Comparison of ENCODE assay signal across 8 cellular contexts in the genomic region with DNA sequence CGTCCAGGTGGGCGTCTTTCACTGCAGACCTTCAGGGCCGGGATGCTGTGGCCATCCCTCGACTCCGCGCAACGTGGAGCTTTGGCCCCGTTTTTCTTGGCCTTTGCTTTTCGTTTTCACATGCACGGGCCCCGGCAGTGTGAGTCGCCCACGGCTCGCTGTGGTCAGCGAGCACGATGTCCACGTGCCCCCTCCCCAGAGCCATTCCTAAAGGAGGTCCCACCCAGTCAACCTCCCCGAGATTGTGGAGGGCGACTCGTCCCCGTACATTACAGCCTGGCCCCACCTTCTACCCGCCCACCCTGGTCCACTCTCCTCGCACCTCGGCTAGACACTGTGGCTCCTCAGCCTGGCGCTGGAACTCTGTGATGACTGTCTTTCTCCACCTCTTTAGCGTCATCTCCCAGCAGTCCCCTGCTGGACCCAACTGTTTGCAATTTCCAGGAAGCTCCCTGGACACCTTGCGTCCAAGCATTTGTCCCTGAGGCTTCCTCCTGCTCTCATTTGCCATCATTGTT. TPM values are rescaled to one million over a fixed set of nuclear protein-coding genes. Genes with fewer than 3 reads are reported as not detected.
A peak's percentile ranks its signal among the peaks of the same experiment; 100 is the strongest.
DNase-seq lines count a peak whose midpoint lies in the region; ATAC-seq, FAIRE-seq and TF ChIP-seq lines count a peak whose summit lies in the region.

No MANE protein-coding gene starts in this region.

- SMC1A ChIA-PET in GM12878 (lab: Charles Lee; ENCODE audit: uncharacterized antibody, unreplicated experiment): interaction anchor here (1.5 kb wide), 1 partner anchor 11 kb away, joined by 4 read pairs; no protein-coding TSS in a partner anchor

- DNase-seq in EL (peak; percentile 12), GM12878 (ENCODE audit: low read depth, low spot score) (no peak), keratinocyte (ENCODE audit: low read depth, low spot score) (no peak), GF-D8 (lab: John Stamatoyannopoulos, UW) (no peak)

- dilution Hi-C loops in keratinocyte (cut with MboI; ENCODE audit: extremely low pct_ligation_motif_present, low sequenced_read_pairs): no loop called here

- H3K36me3 ChIP-seq in KMS-11 (ENCODE audit: insufficient read depth) (peaks cover 5% of the 10 kb centered on the region; the same call in 1 of the 2 replicates), GM12878 (ENCODE audit: control insufficient read depth in 2 of 2, insufficient read depth in 2 of 2, low read length in 1 of 2) (peaks cover 5 to 7% of the 10 kb centered on the region in 2 experiments), keratinocyte (ENCODE audit: control insufficient read depth in 2 of 2, extremely low read depth in 1 of 2, insufficient read depth in 2 of 2, low read length in 2 of 2) (peaks cover 7 to 15% of the 10 kb centered on the region in 2 experiments), stomach smooth muscle (ENCODE audit: control insufficient read depth in 2 of 2, insufficient read depth in 2 of 2, low read length in 2 of 2) (peaks cover 9 to 22% of the 10 kb centered on the region in 2 donors)

- peak overlapping the region; percentile 66 for H2AFZ ChIP-seq in KMS-11 (ENCODE audit: low read depth)
- H2AFZ ChIP-seq in GM12878 (ENCODE audit: control insufficient read depth, low read depth, low read length): peak overlapping the region; percentile 81
- H2AFZ ChIP-seq in keratinocyte (ENCODE audit: control insufficient read depth, low read length): peak overlapping the region; percentile 85

- H3K4me2 ChIP-seq in KMS-11 (peak overlapping the region; percentile 76), GM12878 (ENCODE audit: control insufficient read depth, insufficient read depth) (peak overlapping the region; percentile 89), keratinocyte (ENCODE audit: control insufficient read depth, extremely low read depth, insufficient read depth, low read depth, low read length) (peak overlapping the region; percentile 91)

- H3K4me1 ChIP-seq in KMS-11 (ENCODE audit: low read depth, poor library complexity, severe bottlenecking) (peaks cover 16% of the 10 kb centered on the region), GM12878 (ENCODE audit: control insufficient read depth, insufficient read depth, low read length) (peaks cover 21% of the 10 kb centered on the region), keratinocyte (ENCODE audit: control insufficient read depth, extremely low read depth, insufficient read depth, low read length) (peaks cover 15% of the 10 kb centered on the region), stomach smooth muscle (ENCODE audit: control insufficient read depth, insufficient read depth, low read length) (peaks cover 21% of the 10 kb centered on the region)

- CTCF ChIA-PET in GM12878 (lab: Yijun Ruan, JAX): no interaction called here

- H3K9ac ChIP-seq in KMS-11: peak overlapping the region; percentile 49
- H3K9ac ChIP-seq in GM12878 (ENCODE audit: control insufficient read depth, insufficient read depth, low read length): peak overlapping the region; percentile 82
- peak overlapping the region; percentile 80 for H3K9ac ChIP-seq in keratinocyte (ENCODE audit: control insufficient read depth, extremely low read depth, insufficient read depth, low read length)
- H3K9ac ChIP-seq in stomach smooth muscle (ENCODE audit: low read length in 2 of 2): peak overlapping the region; percentile 86 to 94

- RAD21 ChIA-PET in GM12878 (lab: Charles Lee; ENCODE audit: unreplicated experiment): interaction anchor here (1.0 kb wide), 1 partner anchor 12 kb away, joined by 9 read pairs; no protein-coding TSS in a partner anchor

- intact Hi-C loops in GM12878 (cut with micrococcal nuclease; ENCODE audit: unreplicated experiment): loop anchor here (1.0 kb wide), 1 partner anchor 43 kb away; the partner anchor contains the start of gene ZBTB45

- H3K4me3 ChIP-seq in KMS-11 (IDR thresholded peaks at IDR 0.05; ENCODE audit: insufficient read depth, low read depth, low read length) (no peak overlapping the region), GM12878 (peak overlapping the region; percentile 50), keratinocyte (ENCODE audit: control insufficient read depth in 2 of 3, extremely low read depth in 1 of 3, insufficient read depth in 2 of 3, low read depth in 1 of 3, low read length in 3 of 3) (peak overlapping the region; percentile 62 to 83 (median 68)), stomach smooth muscle (ENCODE audit: low read length in 2 of 2) (peak overlapping the region; percentile 61 to 86)

- H4K20me1 ChIP-seq in KMS-11 (ENCODE audit: insufficient read depth) (no peaks in the 10 kb centered on the region), GM12878 (ENCODE audit: control insufficient read depth, insufficient read depth) (no peaks in the 10 kb centered on the region), keratinocyte (ENCODE audit: control insufficient read depth, extremely low read depth, insufficient read depth, low read length) (no peaks in the 10 kb centered on the region)

- no peaks in the 10 kb centered on the region for H3K79me2 ChIP-seq in KMS-11 (ENCODE audit: insufficient read depth, low read depth)
- H3K79me2 ChIP-seq in GM12878 (ENCODE audit: control insufficient read depth, insufficient read depth, low read length): no peaks in the 10 kb centered on the region; the same call in 1 of the 2 replicates
- H3K79me2 ChIP-seq in keratinocyte (ENCODE audit: control insufficient read depth, insufficient read depth, low read length): no peaks in the 10 kb centered on the region

- no peak for TF ChIP-seq CTCF in KMS-11 (conservative IDR thresholded peaks at IDR 0.05; ENCODE audit: low read depth, low read length)
- no peak for TF ChIP-seq CTCF in GM12878 (IDR thresholded peaks at IDR 0.05 in 2 of 3, conservative IDR thresholded peaks at IDR 0.05 in 1 of 3; ENCODE audit: control insufficient read depth in 2 of 3, extremely low read depth in 1 of 3, insufficient read depth in 1 of 3, low read depth in 3 of 3, low read length in 3 of 3)
- no peak for TF ChIP-seq CTCF in keratinocyte (optimal IDR thresholded peaks at IDR 0.05 in 1 of 3, IDR thresholded peaks at IDR 0.05 in 1 of 3, conservative IDR thresholded peaks at IDR 0.05 in 1 of 3; ENCODE audit: extremely low read depth in 1 of 3, insufficient read depth in 2 of 3, low read length in 3 of 3)

- FAIRE-seq in GM12878 (lab: Jason Lieb, UNC) (no peak), keratinocyte (lab: Jason Lieb, UNC) (peak; percentile 32)

- POLR2A ChIA-PET in GM12878 (lab: Charles Lee): interaction anchor here (1.4 kb wide), 1 partner anchor 12 kb away, joined by 5 read pairs; no protein-coding TSS in a partner anchor

- TF ChIP-seq POLR2A in GM12878 (IDR thresholded peaks at IDR 0.05; ENCODE audit: low read depth, low read length): no peak

- 3% methylated on average over 27 of the region's 27 CpGs for WGBS in GM12878 (ENCODE audit: insufficient coverage, insufficient replicate concordance, low lambda C conversion rate, missing lambda C conversion rate)

- peak; percentile 3 for ATAC-seq in GM12878
- no peak for ATAC-seq in HG03439 (IDR thresholded peaks at IDR 0.05; ENCODE audit: unreplicated experiment)
- ATAC-seq in HG02571 (IDR thresholded peaks at IDR 0.05; ENCODE audit: unreplicated experiment): no peak

- H3K27ac ChIP-seq in KMS-11 (peak overlapping the region; percentile 21), GM12878 (ENCODE audit: control insufficient read depth, insufficient read depth) (peak overlapping the region; percentile 81), keratinocyte (ENCODE audit: control insufficient read depth, insufficient read depth, low read length) (peak overlapping the region; percentile 63), stomach smooth muscle (ENCODE audit: low read length) (peak overlapping the region; percentile 89)

- no peaks in the 10 kb centered on the region for H3K9me1 ChIP-seq in keratinocyte (ENCODE audit: control insufficient read depth, extremely low read depth, insufficient read depth, low read length)

- BruUV-seq in GM12878 (replicated peaks; lab: Mats Ljungman, UMichigan): no TSS peak

- TF ChIP-seq EP300 in GM12878 (IDR thresholded peaks at IDR 0.05; ENCODE audit: borderline replicate concordance in 1 of 2, control insufficient read depth in 1 of 2, low read depth in 2 of 2, low read length in 2 of 2): no peak

- H3K27me3 ChIP-seq in KMS-11 (ENCODE audit: insufficient read depth, low read depth) (no peaks in the 10 kb centered on the region), GM12878 (replicated peaks in 1 of 2; ENCODE audit: control insufficient read depth in 2 of 2, insufficient read depth in 2 of 2, low read length in 1 of 2) (no peaks in the 10 kb centered on the region), keratinocyte (ENCODE audit: control insufficient read depth, extremely low read depth, insufficient read depth, low read length) (no peaks in the 10 kb centered on the region), stomach smooth muscle (ENCODE audit: control insufficient read depth in 1 of 2, insufficient read depth in 2 of 2, low read length in 2 of 2) (no peaks in the 10 kb centered on the region)

- in situ Hi-C loops in GM12878 (cut with MboI): no loop called here

- H3K9me3 ChIP-seq in GM12878 (replicated peaks; ENCODE audit: control insufficient read depth, insufficient read depth, low read length) (no peaks in the 10 kb centered on the region), keratinocyte (ENCODE audit: control insufficient read depth, low read depth, low read length) (no peaks in the 10 kb centered on the region), stomach smooth muscle (ENCODE audit: control insufficient read depth in 2 of 2, low read length in 2 of 2) (no peaks in the 10 kb centered on the region)

- TF ChIP-seq RAD21 in GM12878 (IDR thresholded peaks at IDR 0.05; ENCODE audit: insufficient read depth, low read depth, low read length): no peak

RNA-seq across cellular contexts. Expression of gene ZNF446, which starts 0.4 kb away (rescaled TPM):
- total RNA-seq in GM12878 (2013; cell fraction: nucleolus; rRNA removed): 13.0 and 16.4 TPM in 2 replicates
- 6.5 and 6.9 TPM in 2 replicates for total RNA-seq in GM12878 (2014; rRNA removed)
- 2.3 and 2.5 TPM in 2 replicates for total RNA-seq in GM12878 (2014; rRNA removed; fragmentation: Illumina TruSeq; extraction: Trizol)
- 5.6 and 6.0 TPM in 2 replicates for total RNA-seq in GM12878 (2021)
- 2.3 TPM for polyA plus RNA-seq in GM12878 (2011; ENCODE audit: low read depth)
- polyA plus RNA-seq in GM12878 (2011; rRNA removed): 1.1 and 3.5 TPM in 2 replicates
- 4.5 and 7.9 TPM in 2 replicates for polyA plus RNA-seq in GM12878 (2011; cell fraction: cytosol; rRNA removed)
- polyA plus RNA-seq in GM12878 (2011; cell fraction: nucleus; rRNA removed): 15.2 and 15.6 TPM in 2 replicates
- 7.6 and 8.0 TPM in 2 replicates for polyA plus RNA-seq in GM12878 (2012)
- 0.63 and 1.6 TPM in 2 replicates for polyA plus RNA-seq in GM12878 (2014; fragmentation: Illumina TruSeq; extraction: Trizol)
- under 1 TPM; 0.14 to 0.49 TPM for polyA plus RNA-seq in GM12878 (2014; fragmentation: Nextera tagmentation; extraction: Ambion mirVana)
- 5.3 and 5.8 TPM in 2 replicates for polyA plus RNA-seq in GM12878 (2014; rRNA removed)
- 1 to 10 TPM; 4.7 to 5.7 TPM for polyA plus RNA-seq in GM12878 (2016; fragmentation: Nextera tagmentation; extraction: Ambion mirVana)
- polyA minus RNA-seq in GM12878 (2011; rRNA and poly(A)+ RNA removed): 3.6 and 6.9 TPM in 2 replicates
- polyA minus RNA-seq in GM12878 (2011; cell fraction: cytosol; rRNA and poly(A)+ RNA removed): 3.8 and 4.0 TPM in 2 replicates
- 7.7 and 11.0 TPM in 2 replicates for polyA minus RNA-seq in GM12878 (2011; cell fraction: nucleus; rRNA and poly(A)+ RNA removed)
- polyA plus RNA-seq in keratinocyte: 2.1 to 4.7 TPM (median 2.7 TPM) in 3 replicates
- polyA plus RNA-seq in keratinocyte (2011; ENCODE audit: low read depth): 1.4 TPM
- polyA plus RNA-seq in keratinocyte (2011; cell fraction: cytosol; rRNA removed): 1.5 and 3.5 TPM in 2 replicates
- 6.4 and 9.9 TPM in 2 replicates for polyA plus RNA-seq in keratinocyte (2011; cell fraction: nucleus; rRNA removed)
- polyA plus RNA-seq in keratinocyte (2012; ENCODE audit: low replicate concordance): 3.7 and 3.9 TPM in 2 replicates
- 1.4 to 3.3 TPM (median 2.3 TPM) in 3 replicates for polyA minus RNA-seq in keratinocyte
- 2.1 TPM for polyA minus RNA-seq in keratinocyte (2011; cell fraction: cytosol; rRNA and poly(A)+ RNA removed)
- 4.5 and 5.7 TPM in 2 replicates for polyA minus RNA-seq in keratinocyte (2011; cell fraction: nucleus; rRNA and poly(A)+ RNA removed)

RNA-seq across cellular contexts. Expression of gene ZNF324, which starts 9.7 kb away (rescaled TPM):
- 35.9 and 44.8 TPM in 2 replicates for total RNA-seq in GM12878 (2013; cell fraction: nucleolus; rRNA removed)
- 10.6 and 13.9 TPM in 2 replicates for total RNA-seq in GM12878 (2014; rRNA removed)
- total RNA-seq in GM12878 (2014; rRNA removed; fragmentation: Illumina TruSeq; extraction: Trizol): 5.0 and 5.9 TPM in 2 replicates
- total RNA-seq in GM12878 (2021): 12.1 and 12.9 TPM in 2 replicates
- 3.3 TPM for polyA plus RNA-seq in GM12878 (2011; ENCODE audit: low read depth)
- 2.8 and 5.7 TPM in 2 replicates for polyA plus RNA-seq in GM12878 (2011; rRNA removed)
- 6.7 and 10.0 TPM in 2 replicates for polyA plus RNA-seq in GM12878 (2011; cell fraction: cytosol; rRNA removed)
- polyA plus RNA-seq in GM12878 (2011; cell fraction: nucleus; rRNA removed): 11.2 and 13.9 TPM in 2 replicates
- 7.0 and 7.3 TPM in 2 replicates for polyA plus RNA-seq in GM12878 (2012)
- 3.1 and 3.5 TPM in 2 replicates for polyA plus RNA-seq in GM12878 (2014; fragmentation: Illumina TruSeq; extraction: Trizol)
- 1 to 10 TPM in 1 of 2 experiments, under 1 TPM in 1; 0.71 to 2.1 TPM for polyA plus RNA-seq in GM12878 (2014; fragmentation: Nextera tagmentation; extraction: Ambion mirVana)
- 8.1 and 9.5 TPM in 2 replicates for polyA plus RNA-seq in GM12878 (2014; rRNA removed)
- 1 to 10 TPM; 8.5 to 9.0 TPM for polyA plus RNA-seq in GM12878 (2016; fragmentation: Nextera tagmentation; extraction: Ambion mirVana)
- polyA minus RNA-seq in GM12878 (2011; rRNA and poly(A)+ RNA removed): 9.7 and 19.5 TPM in 2 replicates
- polyA minus RNA-seq in GM12878 (2011; cell fraction: cytosol; rRNA and poly(A)+ RNA removed): 4.1 and 5.9 TPM in 2 replicates
- 19.2 and 29.2 TPM in 2 replicates for polyA minus RNA-seq in GM12878 (2011; cell fraction: nucleus; rRNA and poly(A)+ RNA removed)
- 5.0 to 10.8 TPM (median 6.6 TPM) in 3 replicates for polyA plus RNA-seq in keratinocyte
- 1.2 TPM for polyA plus RNA-seq in keratinocyte (2011; ENCODE audit: low read depth)
- polyA plus RNA-seq in keratinocyte (2011; cell fraction: cytosol; rRNA removed): 3.1 and 5.8 TPM in 2 replicates
- 15.1 and 16.2 TPM in 2 replicates for polyA plus RNA-seq in keratinocyte (2011; cell fraction: nucleus; rRNA removed)
- polyA plus RNA-seq in keratinocyte (2012; ENCODE audit: low replicate concordance): 6.7 and 7.9 TPM in 2 replicates
- 8.1 to 14.9 TPM (median 9.4 TPM) in 3 replicates for polyA minus RNA-seq in keratinocyte
- polyA minus RNA-seq in keratinocyte (2011; cell fraction: cytosol; rRNA and poly(A)+ RNA removed): 17.1 TPM
- polyA minus RNA-seq in keratinocyte (2011; cell fraction: nucleus; rRNA and poly(A)+ RNA removed): 24.0 and 25.9 TPM in 2 replicates

RNA-seq across cellular contexts. Expression of gene ZNF324B, which starts 25.1 kb away (rescaled TPM):
- 23.8 and 27.7 TPM in 2 replicates for total RNA-seq in GM12878 (2013; cell fraction: nucleolus; rRNA removed)
- total RNA-seq in GM12878 (2014; rRNA removed) (7.9 and 8.8 TPM in 2 replicates), GM12878 (2014; rRNA removed; fragmentation: Illumina TruSeq; extraction: Trizol) (5.3 and 5.9 TPM in 2 replicates), GM12878 (2021) (9.3 and 12.8 TPM in 2 replicates)
- 1.4 TPM for polyA plus RNA-seq in GM12878 (2011; ENCODE audit: low read depth)
- polyA plus RNA-seq in GM12878 (2011; rRNA removed) (1.9 and 3.3 TPM in 2 replicates), GM12878 (2014; fragmentation: Illumina TruSeq; extraction: Trizol) (3.0 and 4.2 TPM in 2 replicates), GM12878 (2014; fragmentation: Nextera tagmentation; extraction: Ambion mirVana) (under 1 TPM; 0.11 to 0.29 TPM), GM12878 (2014; rRNA removed) (7.6 and 8.4 TPM in 2 replicates), GM12878 (2016; fragmentation: Nextera tagmentation; extraction: Ambion mirVana) (1 to 10 TPM; 3.5 to 4.4 TPM), keratinocyte (2.0 to 3.5 TPM (median 2.5 TPM) in 3 replicates)
- 3.7 and 5.2 TPM in 2 replicates for polyA plus RNA-seq in GM12878 (2011; cell fraction: cytosol; rRNA removed)
- polyA plus RNA-seq in GM12878 (2011; cell fraction: nucleus; rRNA removed): 5.2 and 7.0 TPM in 2 replicates
- polyA plus RNA-seq in GM12878 (2012): 3.4 and 4.2 TPM in 2 replicates
- 4.8 and 13.2 TPM in 2 replicates for polyA minus RNA-seq in GM12878 (2011; rRNA and poly(A)+ RNA removed)
- 4.1 and 4.4 TPM in 2 replicates for polyA minus RNA-seq in GM12878 (2011; cell fraction: cytosol; rRNA and poly(A)+ RNA removed)
- 4.1 and 9.5 TPM in 2 replicates for polyA minus RNA-seq in GM12878 (2011; cell fraction: nucleus; rRNA and poly(A)+ RNA removed)
- 3.0 TPM for polyA plus RNA-seq in keratinocyte (2011; ENCODE audit: low read depth)
- 1.1 and 1.7 TPM in 2 replicates for polyA plus RNA-seq in keratinocyte (2011; cell fraction: cytosol; rRNA removed)
- 5.1 and 5.6 TPM in 2 replicates for polyA plus RNA-seq in keratinocyte (2011; cell fraction: nucleus; rRNA removed)
- 3.1 TPM in 2 replicates for polyA plus RNA-seq in keratinocyte (2012; ENCODE audit: low replicate concordance)
- polyA minus RNA-seq in keratinocyte: 4.2 to 7.2 TPM (median 5.7 TPM) in 3 replicates
- 4.4 TPM for polyA minus RNA-seq in keratinocyte (2011; cell fraction: cytosol; rRNA and poly(A)+ RNA removed)
- 7.9 and 9.9 TPM in 2 replicates for polyA minus RNA-seq in keratinocyte (2011; cell fraction: nucleus; rRNA and poly(A)+ RNA removed)

RNA-seq across cellular contexts. Expression of gene SLC27A5, which starts 35.2 kb away (rescaled TPM):
- 20.5 and 26.7 TPM in 2 replicates for total RNA-seq in GM12878 (2013; cell fraction: nucleolus; rRNA removed)
- 48.4 and 57.2 TPM in 2 replicates for total RNA-seq in GM12878 (2014; rRNA removed)
- total RNA-seq in GM12878 (2014; rRNA removed; fragmentation: Illumina TruSeq; extraction: Trizol): 25.7 and 26.8 TPM in 2 replicates
- 31.2 and 31.5 TPM in 2 replicates for total RNA-seq in GM12878 (2021)
- polyA plus RNA-seq in GM12878 (2011; ENCODE audit: low read depth): 28.8 TPM
- 13.7 and 32.0 TPM in 2 replicates for polyA plus RNA-seq in GM12878 (2011; rRNA removed)
- polyA plus RNA-seq in GM12878 (2011; cell fraction: cytosol; rRNA removed): 64.9 and 72.7 TPM in 2 replicates
- polyA plus RNA-seq in GM12878 (2011; cell fraction: nucleus; rRNA removed): 30.2 and 38.4 TPM in 2 replicates
- polyA plus RNA-seq in GM12878 (2012): 36.9 and 38.7 TPM in 2 replicates
- polyA plus RNA-seq in GM12878 (2014; fragmentation: Illumina TruSeq; extraction: Trizol): 5.7 and 21.2 TPM in 2 replicates
- polyA plus RNA-seq in GM12878 (2014; fragmentation: Nextera tagmentation; extraction: Ambion mirVana): 100 to 1,000 TPM; 113 to 127 TPM
- polyA plus RNA-seq in GM12878 (2014; rRNA removed): 55.7 and 62.9 TPM in 2 replicates
- polyA plus RNA-seq in GM12878 (2016; fragmentation: Nextera tagmentation; extraction: Ambion mirVana): 10 to 100 TPM; 25.8 to 28.6 TPM
- polyA minus RNA-seq in GM12878 (2011; rRNA and poly(A)+ RNA removed): 26.4 and 33.4 TPM in 2 replicates
- 7.6 and 12.6 TPM in 2 replicates for polyA minus RNA-seq in GM12878 (2011; cell fraction: cytosol; rRNA and poly(A)+ RNA removed)
- polyA minus RNA-seq in GM12878 (2011; cell fraction: nucleus; rRNA and poly(A)+ RNA removed): 13.8 and 24.1 TPM in 2 replicates
- polyA plus RNA-seq in keratinocyte: 13.4 to 15.4 TPM (median 14.7 TPM) in 3 replicates
- polyA plus RNA-seq in keratinocyte (2011; ENCODE audit: low read depth): 1.9 TPM
- 7.9 and 16.2 TPM in 2 replicates for polyA plus RNA-seq in keratinocyte (2011; cell fraction: cytosol; rRNA removed)
- 5.5 and 8.2 TPM in 2 replicates for polyA plus RNA-seq in keratinocyte (2011; cell fraction: nucleus; rRNA removed)
- polyA plus RNA-seq in keratinocyte (2012; ENCODE audit: low replicate concordance): 11.7 and 22.5 TPM in 2 replicates
- 14.4 to 33.3 TPM (median 19.7 TPM) in 3 replicates for polyA minus RNA-seq in keratinocyte
- polyA minus RNA-seq in keratinocyte (2011; cell fraction: cytosol; rRNA and poly(A)+ RNA removed): 18.8 TPM
- 4.1 and 5.6 TPM in 2 replicates for polyA minus RNA-seq in keratinocyte (2011; cell fraction: nucleus; rRNA and poly(A)+ RNA removed)

RNA-seq across cellular contexts. Expression of gene ZNF132, which starts 36.6 kb away (rescaled TPM):
- total RNA-seq in GM12878 (2013; cell fraction: nucleolus; rRNA removed): 8.4 and 8.7 TPM in 2 replicates
- 3.5 and 4.0 TPM in 2 replicates for total RNA-seq in GM12878 (2014; rRNA removed)
- 3.3 and 3.5 TPM in 2 replicates for total RNA-seq in GM12878 (2014; rRNA removed; fragmentation: Illumina TruSeq; extraction: Trizol)
- total RNA-seq in GM12878 (2021): 2.7 and 3.4 TPM in 2 replicates
- polyA plus RNA-seq in GM12878 (2011; ENCODE audit: low read depth): 1.3 TPM
- 0.68 and 0.81 TPM in 2 replicates for polyA plus RNA-seq in GM12878 (2011; rRNA removed)
- 0.40 and 0.42 TPM in 2 replicates for polyA plus RNA-seq in GM12878 (2011; cell fraction: cytosol; rRNA removed)
- 1.2 and 1.8 TPM in 2 replicates for polyA plus RNA-seq in GM12878 (2011; cell fraction: nucleus; rRNA removed)
- 0.69 and 2.1 TPM in 2 replicates for polyA plus RNA-seq in GM12878 (2012)
- 2.0 and 2.2 TPM in 2 replicates for polyA plus RNA-seq in GM12878 (2014; fragmentation: Illumina TruSeq; extraction: Trizol)
- under 1 TPM; 0.56 to 0.73 TPM for polyA plus RNA-seq in GM12878 (2014; fragmentation: Nextera tagmentation; extraction: Ambion mirVana)
- 1.4 and 1.9 TPM in 2 replicates for polyA plus RNA-seq in GM12878 (2014; rRNA removed)
- 1 to 10 TPM; 2.4 to 3.0 TPM for polyA plus RNA-seq in GM12878 (2016; fragmentation: Nextera tagmentation; extraction: Ambion mirVana)
- polyA minus RNA-seq in GM12878 (2011; rRNA and poly(A)+ RNA removed): 3.7 and 4.0 TPM in 2 replicates
- 0.62 TPM in 1 of 2 replicates, not detected in the other for polyA minus RNA-seq in GM12878 (2011; cell fraction: cytosol; rRNA and poly(A)+ RNA removed)
- 3.5 TPM in 2 replicates for polyA minus RNA-seq in GM12878 (2011; cell fraction: nucleus; rRNA and poly(A)+ RNA removed)
- polyA plus RNA-seq in keratinocyte: 1.5 to 2.1 TPM (median 1.6 TPM) in 3 replicates
- polyA plus RNA-seq in keratinocyte (2011; ENCODE audit: low read depth): 0.25 TPM
- polyA plus RNA-seq in keratinocyte (2011; cell fraction: cytosol; rRNA removed): 0.48 and 0.95 TPM in 2 replicates
- polyA plus RNA-seq in keratinocyte (2011; cell fraction: nucleus; rRNA removed): 2.1 and 2.2 TPM in 2 replicates
- 1.6 and 2.6 TPM in 2 replicates for polyA plus RNA-seq in keratinocyte (2012; ENCODE audit: low replicate concordance)
- 1.9 to 5.9 TPM (median 4.0 TPM) in 3 replicates for polyA minus RNA-seq in keratinocyte
- 3.5 TPM for polyA minus RNA-seq in keratinocyte (2011; cell fraction: cytosol; rRNA and poly(A)+ RNA removed)
- 3.0 and 5.0 TPM in 2 replicates for polyA minus RNA-seq in keratinocyte (2011; cell fraction: nucleus; rRNA and poly(A)+ RNA removed)

Comparison
In these comparisons a context has a peak if more than half of its experiments do, and no peak if none do; other contexts are left out.
1. H3K27ac ChIP-seq: peak in every context shown above with its lines; median percentile 89 in stomach smooth muscle; 81 in GM12878; 63 in keratinocyte; 21 in KMS-11.